8 cellular contexts compared by ENCODE assay signal in the genomic region with DNA sequence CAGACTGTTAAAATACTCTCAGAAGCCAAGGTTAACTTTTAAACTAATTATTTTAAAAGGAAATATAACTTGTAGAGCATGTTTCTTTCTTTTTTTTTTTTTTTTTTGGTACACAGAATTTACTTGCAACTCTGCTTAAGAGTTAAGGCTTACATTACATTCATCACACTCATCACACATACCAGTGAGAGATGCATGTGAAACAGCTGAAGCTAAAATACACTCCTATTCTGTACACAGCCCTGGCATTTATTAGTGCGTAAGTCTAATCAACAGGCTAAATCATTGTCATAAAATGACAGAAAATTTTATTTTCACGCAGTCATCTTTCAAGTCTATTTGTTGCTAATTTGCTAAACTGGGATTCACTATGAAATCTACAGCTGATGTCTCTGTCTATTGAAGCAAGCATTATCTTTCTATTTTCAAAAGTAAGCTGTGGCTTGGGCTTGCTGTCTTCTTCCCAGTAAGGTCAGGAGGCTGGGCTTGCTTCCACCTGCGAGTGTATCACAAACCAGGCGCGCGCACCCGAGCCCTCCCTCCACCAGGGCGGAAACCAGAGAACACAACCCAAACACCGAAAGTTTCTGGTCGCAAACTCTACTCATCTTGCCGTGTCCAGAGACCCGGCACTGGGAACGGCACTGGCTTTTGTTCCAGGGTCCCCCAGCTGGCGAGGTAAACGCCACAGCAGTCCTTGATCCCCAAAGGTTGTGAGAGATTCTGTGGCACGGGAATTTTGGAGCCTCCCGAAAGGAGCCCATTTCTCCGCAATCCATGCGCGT. TPM values are rescaled to one million over a fixed set of nuclear protein-coding genes. Genes with fewer than 3 reads are reported as not detected.
DNase-seq lines count a peak whose midpoint lies in the region; ATAC-seq and TF ChIP-seq lines count a peak whose summit lies in the region.

No MANE protein-coding gene starts in this region.

- POLR2A ChIA-PET in activated CD4-positive, alpha-beta memory T cell treated with anti-CD3 and anti-CD28 coated beads for 36 hours (lab: Charles Lee): interaction anchor here (1.3 kb wide), 1 partner anchor 54 kb away, joined by 5 read pairs; no protein-coding TSS in a partner anchor

- H3K4me3 ChIP-seq in ectodermal cell (ENCODE audit: insufficient read depth, low read depth, low read length) (peak overlapping the region; percentile 69), lower leg skin (ENCODE audit: low read depth, poor library complexity, severe bottlenecking) (peak overlapping the region; percentile 77)

- in situ Hi-C loops in ACHN (cut with HindIII; ENCODE audit: low pct_ligation_motif_present, low pct_unique_long_range_greater_than_20kb, low sequenced_read_pairs): no loop called here

- peak overlapping the region; percentile 78 for H3K4me3 Mint-ChIP-seq in activated CD4-positive, alpha-beta memory T cell treated with anti-CD3 and anti-CD28 coated beads for 36 hours

- no peaks in the 10 kb centered on the region for H3K27me3 ChIP-seq in ectodermal cell (ENCODE audit: control insufficient read depth, insufficient read depth, low read length, poor library complexity, severe bottlenecking)

- H3K4me1 Mint-ChIP-seq in activated CD4-positive, alpha-beta memory T cell treated with anti-CD3 and anti-CD28 coated beads for 36 hours (ENCODE audit: low read depth): peaks cover 25% of the 10 kb centered on the region

- H3K4me1 ChIP-seq in ectodermal cell (ENCODE audit: control insufficient read depth, insufficient read depth, low read length): peaks cover 21% of the 10 kb centered on the region

- CTCF ChIA-PET in activated CD4-positive, alpha-beta memory T cell treated with anti-CD3 and anti-CD28 coated beads for 36 hours (lab: Charles Lee): interaction anchor here (0.6 to 1.2 kb wide), 3 partner anchors 97 to 105 kb away, joined by 3 to 5 read pairs (median 3); no protein-coding TSS in a partner anchor

- peak overlapping the region; percentile 98 for H3K27ac ChIP-seq in ectodermal cell (ENCODE audit: insufficient read depth, low read depth, low read length, poor library complexity, severe bottlenecking)

- TF ChIP-seq CTCF in lower leg skin (IDR thresholded peaks at IDR 0.05): no peak

- 4 to 5% methylated on average over 19 to 20 of the region's 20 CpGs for WGBS in ectodermal cell, 2 experiments
- 1 to 2% methylated on average over 20 of the region's 20 CpGs for WGBS in lower leg skin, 2 donors

- H3K27ac Mint-ChIP-seq in activated CD4-positive, alpha-beta memory T cell treated with anti-CD3 and anti-CD28 coated beads for 36 hours: peak overlapping the region; percentile 64

- H3K9me3 ChIP-seq in ectodermal cell (ENCODE audit: control insufficient read depth, low read length): no peaks in the 10 kb centered on the region

- no peak for TF ChIP-seq POLR2A in lower leg skin (IDR thresholded peaks at IDR 0.05)

- DNase-seq in ACHN (peak; percentile 24), NCI-H2196 treated with DMSO at 0.1 percent for 48 hours (lab: John Stamatoyannopoulos, UW; ENCODE audit: unreplicated experiment) (peak; percentile 23), lower leg skin (ENCODE audit: low spot score in 2 of 2) (peak; percentile 77 to 97)
- peak; percentile 70 for DNase-seq in activated CD4-positive, alpha-beta memory T cell treated with anti-CD3 and anti-CD28 coated beads for 36 hours
- DNase-seq in stimulated activated CD4-positive, alpha-beta T cell treated with anti-CD3 and anti-CD28 coated beads, TNF-alpha, amount 100 ng/mL, for 1 hour (ENCODE audit: low read depth in 3 of 3, low spot score in 1 of 3): peak in 2 of 3 donors; percentile 24 to 27

- H3K36me3 ChIP-seq in ectodermal cell (ENCODE audit: control insufficient read depth, insufficient read depth, low read length): no peaks in the 10 kb centered on the region

- H3K27me3 Mint-ChIP-seq in activated CD4-positive, alpha-beta memory T cell treated with anti-CD3 and anti-CD28 coated beads for 36 hours: peaks cover 27% of the 10 kb centered on the region

- ATAC-seq in GM21390 (IDR thresholded peaks at IDR 0.05; ENCODE audit: unreplicated experiment): peak; percentile 42
- no peak for ATAC-seq in HG02623 (IDR thresholded peaks at IDR 0.05; ENCODE audit: unreplicated experiment)

- no peaks in the 10 kb centered on the region for H3K36me3 Mint-ChIP-seq in activated CD4-positive, alpha-beta memory T cell treated with anti-CD3 and anti-CD28 coated beads for 36 hours

- H3K9me3 Mint-ChIP-seq in activated CD4-positive, alpha-beta memory T cell treated with anti-CD3 and anti-CD28 coated beads for 36 hours: no peaks in the 10 kb centered on the region

- intact Hi-C loops in activated CD4-positive, alpha-beta memory T cell treated with anti-CD3 and anti-CD28 coated beads for 36 hours (cut with micrococcal nuclease): loop anchor here (1.0 to 5.0 kb wide), 10 partner anchors 34 to 1068 kb away; a partner anchor contains a TSS
- intact Hi-C loops in lower leg skin (cut with DNase I; ENCODE audit: low total_unique reads): loop anchor here (5.0 to 10.0 kb wide), 2 partner anchors 95 to 418 kb away; no protein-coding TSS in a partner anchor

RNA-seq across cellular contexts. Expression of a gene that starts 3.9 kb away (rescaled TPM):
- under 1 TPM; 0.51 to 0.76 TPM for total RNA-seq in activated CD4-positive, alpha-beta memory T cell treated with anti-CD3 and anti-CD28 coated beads for 36 hours
- 13.9 TPM for polyA plus RNA-seq in ectodermal cell (2013, experiment 1 of 4)
- polyA plus RNA-seq in ectodermal cell (2013, experiment 2 of 4): 16.5 TPM
- 14.4 TPM for polyA plus RNA-seq in ectodermal cell (2013, experiment 3 of 4)
- 15.4 TPM for polyA plus RNA-seq in ectodermal cell (2013, experiment 4 of 4)
- 10 to 100 TPM; 21.2 to 28.4 (median 22.1) TPM for total RNA-seq in lower leg skin

Comparison
In these comparisons a context has a peak if more than half of its experiments do, and no peak if none do; other contexts are left out.
1. DNase-seq: peak in every context shown above with its lines; median percentile 87 in lower leg skin; 70 in activated CD4-positive, alpha-beta memory T cell treated with anti-CD3 and anti-CD28 coated beads for 36 hours; 26 in stimulated activated CD4-positive, alpha-beta T cell treated with anti-CD3 and anti-CD28 coated beads, TNF-alpha, amount 100 ng/mL, for 1 hour; 24 in ACHN; 23 in NCI-H2196 treated with DMSO at 0.1 percent for 48 hours.
2. RNA of a gene that starts 3.9 kb away (total RNA-seq): 21.2 to 28.4 TPM in lower leg skin; 0.51 to 0.76 TPM in activated CD4-positive, alpha-beta memory T cell treated with anti-CD3 and anti-CD28 coated beads for 36 hours; every median in the first group is over 10 times any median in the second.